8 cellular contexts compared by ENCODE assay signal in the genomic region with DNA sequence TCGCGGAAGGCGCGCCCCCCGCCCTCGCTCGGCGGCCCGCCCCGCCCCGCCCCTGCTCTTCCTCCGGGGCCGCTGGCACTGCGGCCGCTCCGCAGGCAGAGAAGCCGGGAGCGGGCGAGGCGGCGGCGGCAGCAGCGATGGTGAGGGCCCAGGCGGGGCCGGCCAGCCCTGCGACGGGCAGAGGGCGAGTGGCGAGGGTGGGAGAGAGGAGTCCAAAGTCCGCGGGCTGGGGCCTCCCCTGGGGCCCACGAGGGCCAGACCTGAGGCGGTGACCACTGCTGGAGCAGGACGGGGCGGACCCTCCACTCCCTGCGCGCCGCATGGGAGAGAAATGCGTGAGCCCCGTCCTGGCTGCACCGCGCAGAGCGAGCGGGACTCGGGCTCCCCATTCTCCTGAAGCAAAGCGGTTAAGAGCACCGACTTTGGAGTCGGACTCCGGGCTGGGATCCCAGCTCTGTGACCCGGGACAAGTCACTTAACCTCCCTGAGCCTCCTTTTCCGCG. TPM values are rescaled to one million over a fixed set of nuclear protein-coding genes. Genes with fewer than 3 reads are reported as not detected.
DNase-seq lines count a peak whose midpoint lies in the region; ATAC-seq lines count a peak whose summit lies in the region.

A gene with protein sequence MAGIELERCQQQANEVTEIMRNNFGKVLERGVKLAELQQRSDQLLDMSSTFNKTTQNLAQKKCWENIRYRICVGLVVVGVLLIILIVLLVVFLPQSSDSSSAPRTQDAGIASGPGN (plus strand): TSS at position 78 of the 503 bp plus-strand sequence. CDS start 60 bp downstream, at position 138.

- H3K79me1 ChIP-seq in trophoblast cell (ENCODE audit: low read length): peaks cover 4% of the 10 kb centered on the region

- H4K8ac ChIP-seq in trophoblast cell (ENCODE audit: low read depth, low read length): peak within 1 kb of the TSS; percentile 52

- no peak within 1 kb of the TSS for H3K23ac ChIP-seq in trophoblast cell (ENCODE audit: low read length)

- no peak within 1 kb of the TSS for H3K18ac ChIP-seq in trophoblast cell (ENCODE audit: low read length)

- peaks cover 35% of the 10 kb centered on the region for H3K36me3 Mint-ChIP-seq in activated T-helper 17 cell treated with anti-CD3 and anti-CD28 coated beads, Interleukin-2, amount 50 U/mL, for 72 hours (ENCODE audit: low read depth)

- no peak within 1 kb of the TSS for H3K4ac ChIP-seq in trophoblast cell (ENCODE audit: low read depth, low read length)

- peak within 1 kb of the TSS; percentile 12 for H3K14ac ChIP-seq in trophoblast cell (ENCODE audit: low read length)

- peak within 1 kb of the TSS; percentile 28 for H3K27ac ChIP-seq in trophoblast cell (ENCODE audit: low read depth, low read length)

- peak within 1 kb of the TSS; percentile 82 for H3K4me3 Mint-ChIP-seq in activated T-helper 17 cell treated with anti-CD3 and anti-CD28 coated beads, Interleukin-2, amount 50 U/mL, for 72 hours

- peak within 1 kb of the TSS; percentile 48 for H2BK120ac ChIP-seq in trophoblast cell (ENCODE audit: insufficient read depth, low read length, poor library complexity)

- ATAC-seq in GM18909 (IDR thresholded peaks at IDR 0.05; ENCODE audit: poor library complexity, unreplicated experiment) (peak; percentile 18), HG03159 (IDR thresholded peaks at IDR 0.05; ENCODE audit: unreplicated experiment) (peak; percentile 52), HG03521 (IDR thresholded peaks at IDR 0.05; ENCODE audit: unreplicated experiment) (no peak)
- peak; percentile 60 for ATAC-seq in activated T-helper 17 cell treated with anti-CD3 and anti-CD28 coated beads, Interleukin-2, amount 50 U/mL, for 72 hours (replicated peaks)

- H3K4me1 Mint-ChIP-seq in activated T-helper 17 cell treated with anti-CD3 and anti-CD28 coated beads, Interleukin-2, amount 50 U/mL, for 72 hours: peaks cover 29% of the 10 kb centered on the region

- H3K9me3 Mint-ChIP-seq in activated T-helper 17 cell treated with anti-CD3 and anti-CD28 coated beads, Interleukin-2, amount 50 U/mL, for 72 hours: no peaks in the 10 kb centered on the region

- H3K27ac Mint-ChIP-seq in activated T-helper 17 cell treated with anti-CD3 and anti-CD28 coated beads, Interleukin-2, amount 50 U/mL, for 72 hours: peak within 1 kb of the TSS; percentile 87

- H3K36me3 ChIP-seq in trophoblast cell (ENCODE audit: control insufficient read depth in 1 of 2, insufficient read depth in 2 of 2, low read length in 2 of 2): peaks cover 8 to 10% of the 10 kb centered on the region in 2 experiments

- H3K4me2 ChIP-seq in trophoblast cell (ENCODE audit: low read length): peak within 1 kb of the TSS; percentile 46

- peak within 1 kb of the TSS; percentile 2 for H2BK12ac ChIP-seq in trophoblast cell (ENCODE audit: low read length)

- peak within 1 kb of the TSS; percentile 9 for H2BK5ac ChIP-seq in trophoblast cell (ENCODE audit: low read depth, low read length, poor library complexity)

- no peak within 1 kb of the TSS for H2AK5ac ChIP-seq in trophoblast cell (ENCODE audit: low read length)

- WGBS in trophoblast cell (ENCODE audit: extremely low coverage, insufficient coverage, insufficient read length): no CpG with 5 or more reads among the region's 52 CpGs

- no peaks in the 10 kb centered on the region for H3K27me3 Mint-ChIP-seq in activated T-helper 17 cell treated with anti-CD3 and anti-CD28 coated beads, Interleukin-2, amount 50 U/mL, for 72 hours

- no peak within 1 kb of the TSS for H3K9ac ChIP-seq in trophoblast cell (ENCODE audit: low read length)

- peaks cover 32 to 35% of the 10 kb centered on the region in 2 experiments for H3K4me1 ChIP-seq in trophoblast cell (ENCODE audit: control insufficient read depth in 1 of 2, insufficient read depth in 2 of 2, low read length in 2 of 2)

- H3K4me3 ChIP-seq in trophoblast cell (ENCODE audit: low read depth, low read length): peak within 1 kb of the TSS; percentile 19

- no peaks in the 10 kb centered on the region for H3K27me3 ChIP-seq in trophoblast cell (ENCODE audit: insufficient read depth, low read length)

- H4K12ac ChIP-seq in trophoblast cell (ENCODE audit: low read depth, low read length): no peak within 1 kb of the TSS

- H3K79me2 ChIP-seq in trophoblast cell (ENCODE audit: control insufficient read depth, insufficient read depth, low read length, poor library complexity): no peaks in the 10 kb centered on the region

- H4K91ac ChIP-seq in trophoblast cell (ENCODE audit: low read depth, low read length): peak within 1 kb of the TSS; percentile 4

- H3K9me3 ChIP-seq in trophoblast cell (ENCODE audit: insufficient read depth, low read depth, low read length): no peaks in the 10 kb centered on the region

- peak within 1 kb of the TSS; percentile 25 for H2AFZ ChIP-seq in trophoblast cell (ENCODE audit: insufficient read depth, low read length, poor library complexity)

- no peak for DNase-seq in glomerular endothelial cell (ENCODE audit: extremely low read depth, low read depth, low spot score)
- DNase-seq in trophoblast cell: no peak
- no peak for DNase-seq in NCI-H1092 (lab: John Stamatoyannopoulos, UW)
- DNase-seq in H4 (ENCODE audit: low spot score): no peak

RNA-seq across cellular contexts. Expression of the gene that starts here (rescaled TPM):
- total RNA-seq in activated T-helper 17 cell treated with anti-CD3 and anti-CD28 coated beads, Interleukin-2, amount 50 U/mL, for 72 hours: 10 to 100 TPM; 36.8 to 51.2 TPM
- total RNA-seq in glomerular endothelial cell: 140 and 247 TPM in 2 replicates
- 9.0 and 9.3 TPM in 2 replicates for polyA plus RNA-seq in trophoblast cell (2013)
- total RNA-seq in H4 (2014; rRNA removed; shearing (Covaris generic)): 0.77 and 1.8 TPM in 2 replicates

Comparison
In these comparisons a context has a peak if more than half of its experiments do, and no peak if none do; other contexts are left out.
1. RNA of the gene that starts here (total RNA-seq): 140 to 247 TPM in glomerular endothelial cell and 36.8 to 51.2 TPM in activated T-helper 17 cell treated with anti-CD3 and anti-CD28 coated beads, Interleukin-2, amount 50 U/mL, for 72 hours; 0.77 to 1.8 TPM in H4; every median in the first group is over 10 times any median in the second.